Comparison of ENCODE assay signal across 8 cellular contexts in the genomic region with DNA sequence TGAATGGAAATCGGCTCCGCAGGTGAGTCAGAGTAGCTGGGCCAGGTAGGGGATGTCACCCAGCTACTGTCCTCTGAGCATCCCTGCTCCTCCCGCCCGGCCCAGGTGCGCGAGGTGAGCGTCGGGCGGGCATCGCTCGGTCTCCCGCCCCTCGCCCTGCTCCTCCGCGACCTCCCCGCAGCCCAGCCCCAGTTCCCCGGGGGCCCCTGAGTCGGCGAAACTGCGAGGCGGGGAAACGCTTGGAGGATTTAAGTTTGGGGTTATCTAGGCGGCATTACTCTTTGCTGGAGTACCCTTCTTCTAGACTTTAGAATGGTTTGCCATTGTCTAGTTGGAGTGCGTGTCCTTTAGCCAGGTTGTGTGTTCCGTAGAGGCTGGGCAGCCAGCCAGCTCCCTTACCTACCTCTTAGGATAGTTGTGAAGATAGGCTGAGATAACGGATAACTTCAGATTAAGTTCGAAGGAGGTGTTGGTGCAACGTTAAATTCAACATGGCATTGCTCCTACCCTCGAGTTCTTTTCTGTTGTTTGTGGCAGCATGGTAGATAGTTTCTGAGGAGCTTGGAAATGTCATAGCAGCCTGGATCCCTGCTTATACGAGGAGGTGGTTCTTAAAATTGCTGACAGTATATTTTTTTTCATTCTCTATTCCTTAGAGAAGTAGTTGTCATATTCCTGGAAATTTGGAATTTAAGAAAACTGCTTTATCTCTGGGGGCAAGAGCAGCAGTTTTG. TPM values are rescaled to one million over a fixed set of nuclear protein-coding genes. Genes with fewer than 3 reads are reported as not detected.
A peak's percentile ranks its signal among the peaks of the same experiment; 100 is the strongest.
DNase-seq lines count a peak whose midpoint lies in the region; ATAC-seq and TF ChIP-seq lines count a peak whose summit lies in the region.

No MANE protein-coding gene starts in this region.

- ATAC-seq in GM18517 (IDR thresholded peaks at IDR 0.05; ENCODE audit: unreplicated experiment) (peak; percentile 33), HG03460 (IDR thresholded peaks at IDR 0.05; ENCODE audit: unreplicated experiment) (peak; percentile 32), HG03108 (IDR thresholded peaks at IDR 0.05; ENCODE audit: unreplicated experiment) (no peak)

- DNase-seq in AG08395 (ENCODE audit: low spot score) = peak; percentile 11
- DNase-seq in esophagus squamous epithelium (lab: John Stamatoyannopoulos, UW) = no peak
- peak; percentile 48 for DNase-seq in nephron progenitor cell
- no peak for DNase-seq in NCI-H524 treated with DMSO at 0.1 percent for 48 hours (lab: John Stamatoyannopoulos, UW)

- no peak for TF ChIP-seq CTCF in SU-DHL-6 (IDR thresholded peaks at IDR 0.05; ENCODE audit: insufficient read depth, low read length, poor library complexity, severe bottlenecking)
- TF ChIP-seq CTCF in esophagus squamous epithelium (IDR thresholded peaks at IDR 0.05) = no peak
- no peak for TF ChIP-seq CTCF in nephron progenitor cell (IDR thresholded peaks at IDR 0.05)

- H3K27me3 ChIP-seq in SU-DHL-6 (ENCODE audit: low read length) (no peaks in the 10 kb centered on the region), esophagus squamous epithelium (no peaks in the 10 kb centered on the region)

- no peaks in the 10 kb centered on the region for H3K27me3 Mint-ChIP-seq in nephron progenitor cell (ENCODE audit: low read depth, poor library complexity)

- H3K9me3 ChIP-seq in SU-DHL-6 (ENCODE audit: insufficient read depth, low read length) (no peaks in the 10 kb centered on the region), esophagus squamous epithelium (no peaks in the 10 kb centered on the region)

- peaks cover 7% of the 10 kb centered on the region for H4K20me1 ChIP-seq in SU-DHL-6 (ENCODE audit: low read depth, low read length)

- H3K9ac ChIP-seq in SU-DHL-6 (ENCODE audit: low read length) = peak overlapping the region; percentile 83

- peaks cover 48% of the 10 kb centered on the region for H3K4me1 Mint-ChIP-seq in nephron progenitor cell

- TF ChIP-seq POLR2A in esophagus squamous epithelium (IDR thresholded peaks at IDR 0.05) = no peak

- intact Hi-C loops in esophagus squamous epithelium (cut with DNase I) = no loop called here

- H3K4me3 Mint-ChIP-seq in nephron progenitor cell = peak overlapping the region; percentile 96

- no peaks in the 10 kb centered on the region for H3K9me2 ChIP-seq in SU-DHL-6 (replicated peaks; ENCODE audit: insufficient read depth, low read length)

- H3F3A ChIP-seq in SU-DHL-6 (ENCODE audit: insufficient read depth) = peaks cover 37% of the 10 kb centered on the region

- H3K4me1 ChIP-seq in esophagus squamous epithelium = peaks cover 0 to 58% (median 19%) of the 10 kb centered on the region in 3 donors

- no peaks in the 10 kb centered on the region for H3K36me3 ChIP-seq in SU-DHL-6 (ENCODE audit: low read length)
- no peaks in the 10 kb centered on the region for H3K36me3 ChIP-seq in esophagus squamous epithelium

- H3K79me2 ChIP-seq in SU-DHL-6 (ENCODE audit: insufficient read depth, low read length) = peaks cover 52% of the 10 kb centered on the region

- peak overlapping the region; percentile 90 for H3K27ac ChIP-seq in SU-DHL-6 (ENCODE audit: low read depth, low read length)
- H3K27ac ChIP-seq in esophagus squamous epithelium = peak overlapping the region; percentile 90 to 100 (median 96)

- peak overlapping the region; percentile 87 for H3K27ac Mint-ChIP-seq in nephron progenitor cell

- peak overlapping the region; percentile 73 for H2AFZ ChIP-seq in SU-DHL-6 (ENCODE audit: low read depth, low read length, severe bottlenecking)

- H3K4me2 ChIP-seq in SU-DHL-6 (ENCODE audit: low read depth, low read length, poor library complexity, severe bottlenecking) = peak overlapping the region; percentile 84

- peaks cover under 1% of the 10 kb centered on the region for H3K9me3 Mint-ChIP-seq in nephron progenitor cell

- H3K4me3 ChIP-seq in SU-DHL-6 (ENCODE audit: insufficient read depth, low read length, poor library complexity, severe bottlenecking) (peak overlapping the region; percentile 81), esophagus squamous epithelium (peak overlapping the region; percentile 59 to 91 (median 82))

- H3K36me3 Mint-ChIP-seq in nephron progenitor cell (ENCODE audit: low read depth) = peaks cover 6% of the 10 kb centered on the region

- WGBS in esophagus squamous epithelium, 2 donors = 0 to 2% methylated on average over 3 to 7 of the region's 30 CpGs

RNA-seq across cellular contexts. Expression of a gene that starts 0.7 kb away (rescaled TPM):
- 10 to 100 TPM in 3 of 4 donors, 1 to 10 TPM in 1; 8.1 to 17.0 (median 12.0) TPM for total RNA-seq in esophagus squamous epithelium

RNA-seq across cellular contexts. Expression of a gene that starts 48.6 kb away (rescaled TPM):
- 10 to 100 TPM in 2 of 4 donors, 1 to 10 TPM in 2; 9.7 to 18.1 (median 11.2) TPM for total RNA-seq in esophagus squamous epithelium

Comparison
In these comparisons a context has a peak if more than half of its experiments do, and no peak if none do; other contexts are left out.
1. DNase-seq: peak in AG08395 (single experiment) and nephron progenitor cell (single experiment); none in esophagus squamous epithelium (single experiment) and NCI-H524 treated with DMSO at 0.1 percent for 48 hours (single experiment).